8 cellular contexts compared by ENCODE assay signal in the genomic region with DNA sequence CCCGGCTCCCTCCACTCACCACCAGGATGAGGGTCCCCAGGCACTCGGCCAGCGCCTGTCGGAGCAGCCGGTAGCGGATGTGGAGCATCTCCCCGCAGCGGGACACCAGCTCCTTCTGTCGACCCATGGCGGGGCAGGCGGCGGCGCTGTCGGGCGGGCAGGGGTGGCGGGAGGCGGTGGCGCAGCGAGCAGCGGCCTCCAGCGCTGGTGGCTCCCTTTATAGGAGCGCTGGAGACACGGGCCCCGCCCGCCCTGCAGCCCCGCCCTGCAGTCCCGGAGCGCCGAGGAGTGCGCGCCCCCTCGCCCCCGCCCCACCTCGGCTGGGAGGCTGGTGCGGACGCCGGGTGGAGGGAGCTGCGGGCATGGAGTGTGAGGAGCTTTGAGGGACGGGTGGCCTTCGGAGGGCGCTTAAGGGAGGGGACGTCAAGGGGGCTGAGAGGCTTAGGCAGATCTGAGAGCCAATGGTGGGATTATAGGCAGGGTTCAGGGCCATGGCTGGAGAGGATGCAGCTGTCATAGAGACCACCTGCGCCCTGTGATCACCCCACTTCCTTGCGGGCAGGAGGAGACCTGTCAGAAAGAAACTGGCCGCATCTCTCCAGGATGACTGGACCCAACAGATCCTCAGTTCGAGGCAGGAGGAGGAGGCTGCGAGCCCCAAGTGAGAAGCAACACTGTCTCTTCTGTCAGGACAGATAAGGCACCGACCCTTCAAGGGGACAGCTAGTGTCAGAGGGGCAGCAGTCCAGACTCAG. TPM values are rescaled to one million over a fixed set of nuclear protein-coding genes. Genes with fewer than 3 reads are reported as not detected.
A peak's percentile ranks its signal among the peaks of the same experiment; 100 is the strongest.
DNase-seq lines count a peak whose midpoint lies in the region; ATAC-seq, FAIRE-seq and TF ChIP-seq lines count a peak whose summit lies in the region.

A gene (minus strand): TSS at position 190 of the 755 bp plus-strand sequence. CDS start 63 bp downstream, at position 127.

- H3F3A ChIP-seq in smooth muscle cell (ENCODE audit: low read depth): no peaks in the 10 kb centered on the region

- no peak for TF ChIP-seq EP300 in K562 (IDR thresholded peaks at IDR 0.05; ENCODE audit: low read length)

- H3K4me3 ChIP-seq in K562 (peak within 1 kb of the TSS; percentile 47), iPS-20b (ENCODE audit: low read length) (peak within 1 kb of the TSS; percentile 70), smooth muscle cell (peak within 1 kb of the TSS; percentile 55)

- H3K4me2 ChIP-seq in K562 (ENCODE audit: insufficient read depth, low read length) (peak within 1 kb of the TSS; percentile 89), smooth muscle cell (peak within 1 kb of the TSS; percentile 91)

- POLR2A ChIA-PET in K562 (lab: Yijun Ruan, JAX): interaction anchor here (0.7 to 0.8 kb wide), 2 partner anchors 37 to 157 kb away, joined by 3 read pairs; a partner anchor contains a TSS

- TF ChIP-seq CTCF in K562 (IDR thresholded peaks at IDR 0.05 in 2 of 3, conservative IDR thresholded peaks at IDR 0.05 in 1 of 3; ENCODE audit: insufficient read depth in 2 of 3, low read depth in 1 of 3, low read length in 3 of 3) (peak in 2 of 3 experiments; percentile 55 to 98; a peak in 5 of 6 replicates), smooth muscle cell (IDR thresholded peaks at IDR 0.05; ENCODE audit: borderline replicate concordance, insufficient read depth, poor library complexity, severe bottlenecking) (no peak)

- H2AFZ ChIP-seq in K562 (ENCODE audit: low read depth, low read length) (peak within 1 kb of the TSS; percentile 83), smooth muscle cell (ENCODE audit: low read depth) (peak within 1 kb of the TSS; percentile 33)

- TF ChIP-seq POLR2A in K562 (conservative IDR thresholded peaks at IDR 0.05): no peak

- in situ Hi-C loops in K562 (cut with MboI): no loop called here

- intact Hi-C loops in K562 (cut with micrococcal nuclease): loop anchor here (2.0 kb wide), 2 partner anchors 45 to 73 kb away; a partner anchor contains a TSS

- ATAC-seq in K562: peak; percentile 92

- H3K27me3 ChIP-seq in K562 (ENCODE audit: control insufficient read depth in 2 of 2, insufficient read depth in 2 of 2, low read length in 2 of 2) (no peaks in the 10 kb centered on the region), iPS-20b (ENCODE audit: insufficient read depth, low read length) (peaks cover 35% of the 10 kb centered on the region), smooth muscle cell (ENCODE audit: low read depth) (no peaks in the 10 kb centered on the region)

- peaks cover 20% of the 10 kb centered on the region for H3K79me2 ChIP-seq in K562 (ENCODE audit: control insufficient read depth, insufficient read depth, low read length)
- no peaks in the 10 kb centered on the region for H3K79me2 ChIP-seq in smooth muscle cell (ENCODE audit: low read depth)

- no TSS peak for BruUV-seq in K562 (replicated peaks; lab: Mats Ljungman, UMichigan)

- H3K27ac ChIP-seq in KOPT-K1 (ENCODE audit: low read depth, low read length, poor library complexity, severe bottlenecking) (peak within 1 kb of the TSS; percentile 84), K562 (ENCODE audit: extremely low read depth, low read depth, low read length) (peak within 1 kb of the TSS; percentile 80), iPS-20b (ENCODE audit: low read length) (no peak within 1 kb of the TSS), smooth muscle cell (ENCODE audit: low read depth) (peak within 1 kb of the TSS; percentile 42)

- H4K20me1 ChIP-seq in K562 (replicated peaks; ENCODE audit: control insufficient read depth, insufficient read depth, low read length) (no peaks in the 10 kb centered on the region), smooth muscle cell (ENCODE audit: low read depth) (no peaks in the 10 kb centered on the region)

- no peak for FAIRE-seq in K562 (lab: Jason Lieb, UNC)

- CTCF ChIA-PET in K562 (lab: Yijun Ruan, JAX; ENCODE audit: low intra/inter-chr PET ratio): interaction anchor here (0.7 kb wide), 1 partner anchor 273 kb away, joined by 3 read pairs; no protein-coding TSS in a partner anchor

- WGBS in K562 (ENCODE audit: insufficient coverage, low coverage, missing lambda C conversion rate): 4% methylated on average over 16 of the region's 48 CpGs
- 10% methylated on average over 20 of the region's 48 CpGs for WGBS in smooth muscle cell (ENCODE audit: low lambda C conversion rate)

- no peaks in the 10 kb centered on the region for H3K9me1 ChIP-seq in K562 (ENCODE audit: control insufficient read depth, insufficient read depth, low read length)

- H3K36me3 ChIP-seq in KOPT-K1 (ENCODE audit: insufficient read depth, low read length): peaks cover 16% of the 10 kb centered on the region
- H3K36me3 ChIP-seq in K562 (ENCODE audit: control insufficient read depth, insufficient read depth, low read length): peaks cover 8% of the 10 kb centered on the region; the same call in 1 of the 3 replicates
- no peaks in the 10 kb centered on the region for H3K36me3 ChIP-seq in iPS-20b (ENCODE audit: insufficient read depth, low read depth, low read length)
- H3K36me3 ChIP-seq in smooth muscle cell (ENCODE audit: low read depth): no peaks in the 10 kb centered on the region

- H3K9me3 ChIP-seq in KOPT-K1 (ENCODE audit: insufficient read depth, low read length, poor library complexity, severe bottlenecking) (no peaks in the 10 kb centered on the region), K562 (replicated peaks; ENCODE audit: control insufficient read depth, insufficient read depth, low read depth, low read length) (no peaks in the 10 kb centered on the region), iPS-20b (ENCODE audit: insufficient read depth, low read depth, low read length) (no peaks in the 10 kb centered on the region), smooth muscle cell (replicated peaks; ENCODE audit: low read depth) (no peaks in the 10 kb centered on the region)

- H3K4me1 ChIP-seq in K562 (replicated peaks in 1 of 2; ENCODE audit: control insufficient read depth in 2 of 2, insufficient read depth in 2 of 2, low read length in 2 of 2): peaks cover 33 to 43% of the 10 kb centered on the region in 2 experiments
- peaks cover 11% of the 10 kb centered on the region for H3K4me1 ChIP-seq in iPS-20b (ENCODE audit: insufficient read depth, low read length)
- peaks cover 15% of the 10 kb centered on the region for H3K4me1 ChIP-seq in smooth muscle cell (ENCODE audit: low read depth)

- H3K9ac ChIP-seq in K562 (ENCODE audit: insufficient read depth in 1 of 2, low read depth in 2 of 2, low read length in 2 of 2) (peak within 1 kb of the TSS; percentile 53 to 86), iPS-20b (ENCODE audit: low read depth, low read length) (no peak within 1 kb of the TSS; the same call in 1 of the 2 replicates), smooth muscle cell (ENCODE audit: low read depth) (peak within 1 kb of the TSS; percentile 27)

- DNase-seq in NCI-H2029 (lab: John Stamatoyannopoulos, UW) (peak; percentile 20), NCI-H2029 treated with DMSO at 0.1 percent for 48 hours (lab: John Stamatoyannopoulos, UW) (no peak), T-helper 2 cell (peak; percentile 51 to 81 (median 64)), K562 (ENCODE audit: extremely low read depth in 1 of 4, low spot score in 3 of 4) (peak; percentile 75 to 82 (median 80)), smooth muscle cell (lab: John Stamatoyannopoulos, UW; ENCODE audit: unreplicated experiment) (peak; percentile 34), DMS153 treated with DMSO at 0.1 percent for 48 hours (lab: John Stamatoyannopoulos, UW; ENCODE audit: unreplicated experiment) (no peak)

- peak; percentile 23 to 44; a peak in 3 of 4 replicates for TF ChIP-seq RAD21 in K562 (CRISPR knock-in tag; conservative IDR thresholded peaks at IDR 0.05 in 1 of 2, IDR thresholded peaks at IDR 0.05 in 1 of 2)

TF ChIP-seq in K562, 482 proteins besides CTCF, POLR2A, EP300 and RAD21 (continues in another document):
- no peak for TF ChIP-seq ARID2 (IDR thresholded peaks at IDR 0.05)

RNA-seq across cellular contexts. Expression of the gene that starts here (rescaled TPM):
- 13.3 and 46.7 TPM in 2 replicates for total RNA-seq in K562 (2011; cell fraction: chromatin; rRNA removed; ENCODE audit: low replicate concordance)
- 57.8 and 76.0 TPM in 2 replicates for total RNA-seq in K562 (2011; cell fraction: nucleolus; rRNA removed)
- total RNA-seq in K562 (2011; cell fraction: nucleoplasm; rRNA removed): 30.8 and 35.2 TPM in 2 replicates
- 17.6 and 26.9 TPM in 2 replicates for total RNA-seq in K562 (2014; rRNA removed)
- total RNA-seq in K562 (2014; rRNA removed; fragmentation: Illumina TruSeq; extraction: Trizol): 11.1 and 12.8 TPM in 2 replicates
- total RNA-seq in K562 (2015; rRNA removed; fragmentation: Illumina TruSeq; extraction: Trizol): 13.3 and 15.1 TPM in 2 replicates
- 25.5 and 27.1 TPM in 2 replicates for total RNA-seq in K562 (2021)
- 25.8 and 31.5 TPM in 2 replicates for polyA plus RNA-seq in K562 (2011; rRNA removed)
- polyA plus RNA-seq in K562 (2011; cell fraction: cytosol; rRNA removed): 51.7 and 150 TPM in 2 replicates
- 29.5 and 64.4 TPM in 2 replicates for polyA plus RNA-seq in K562 (2011; cell fraction: nucleus; rRNA removed)
- 11.3 and 35.0 TPM in 2 replicates for polyA plus RNA-seq in K562 (2012)
- polyA plus RNA-seq in K562 (2014; fragmentation: Illumina TruSeq; extraction: Trizol): 25.0 and 30.0 TPM in 2 replicates
- polyA plus RNA-seq in K562 (2014; fragmentation: Nextera tagmentation; extraction: Ambion mirVana): 1 to 10 TPM; 4.2 to 6.0 TPM
- polyA plus RNA-seq in K562 (2014; rRNA removed): 25.3 and 29.9 TPM in 2 replicates
- polyA minus RNA-seq in K562 (2011; rRNA and poly(A)+ RNA removed): 12.9 and 30.5 TPM in 2 replicates
- 34.6 and 39.6 TPM in 2 replicates for polyA minus RNA-seq in K562 (2011; cell fraction: cytosol; rRNA and poly(A)+ RNA removed)
- polyA minus RNA-seq in K562 (2011; cell fraction: nucleus; rRNA and poly(A)+ RNA removed): 6.3 and 7.5 TPM in 2 replicates
- 20.9 and 33.3 TPM in 2 replicates for total RNA-seq in smooth muscle cell
- polyA plus RNA-seq in smooth muscle cell: 29.3 and 30.8 TPM in 2 replicates

Comparison
In these comparisons a context has a peak if more than half of its experiments do, and no peak if none do; other contexts are left out.
1. DNase-seq: peak in NCI-H2029 (single experiment), T-helper 2 cell (5 of 5), K562 (4 of 4) and smooth muscle cell (single experiment); none in NCI-H2029 treated with DMSO at 0.1 percent for 48 hours (single experiment) and DMS153 treated with DMSO at 0.1 percent for 48 hours (single experiment).
2. Peak in every context shown above with its lines, with median percentiles within 50 percentile points of each other: H3K4me3 ChIP-seq.